Comparison of ENCODE assay signal across 8 cellular contexts in genomic region chr2:79219383-79219988, GRCh38. TPM values are rescaled to one million over a fixed set of nuclear protein-coding genes. Genes with fewer than 3 reads are reported as not detected.
DNase-seq lines count a peak whose midpoint lies in the region; ATAC-seq and TF ChIP-seq lines count a peak whose summit lies in the region.

No MANE protein-coding gene starts in this region.

- POLR2A ChIA-PET in MCF 10A (lab: Yijun Ruan, JAX) = no interaction called here

- intact Hi-C loops in MCF 10A (cut with micrococcal nuclease) (loop anchor here (1.0 to 2.0 kb wide), 2 partner anchors 178 to 641 kb away; no protein-coding TSS in a partner anchor), right lobe of liver (cut with DNase I) (no loop called here)

- BruUV-seq in MCF 10A (replicated peaks; lab: Mats Ljungman, UMichigan) = no TSS peak

- WGBS in right lobe of liver (ENCODE audit: insufficient coverage, low coverage, low lambda C conversion rate, missing lambda C conversion rate) = 19% methylated on average over 9 of the region's 9 CpGs

- no peaks in the 10 kb centered on the region for H3K9me3 ChIP-seq in right lobe of liver

- H3K27me3 Mint-ChIP-seq in MCF 10A (ENCODE audit: insufficient read depth, unreplicated experiment) = no peaks in the 10 kb centered on the region

- H3K27me3 ChIP-seq in right lobe of liver = no peaks in the 10 kb centered on the region

- H3K4me1 Mint-ChIP-seq in MCF 10A (ENCODE audit: insufficient read depth, unreplicated experiment) = peaks cover 18% of the 10 kb centered on the region

- ATAC-seq in HG02970 (IDR thresholded peaks at IDR 0.05; ENCODE audit: low FRiP score, unreplicated experiment) (peak; percentile 80), right lobe of liver (peak; percentile 72 to 82 (median 75))

- H3K9me3 Mint-ChIP-seq in MCF 10A (ENCODE audit: unreplicated experiment) = no peaks in the 10 kb centered on the region

- TF ChIP-seq CTCF in C4-2B (conservative IDR thresholded peaks at IDR 0.05) (peak; percentile 84), GM12872 (IDR thresholded peaks at IDR 0.05; ENCODE audit: insufficient read depth, low read depth, low read length) (peak; percentile 78), MCF 10A (IDR thresholded peaks at IDR 0.05; ENCODE audit: unreplicated experiment) (peak; percentile 77), right lobe of liver (IDR thresholded peaks at IDR 0.05) (peak; percentile 55 to 85 (median 80))

- H3K27ac Mint-ChIP-seq in MCF 10A (ENCODE audit: low read depth, unreplicated experiment) = no peak overlapping the region

- H3K36me3 ChIP-seq in right lobe of liver = no peaks in the 10 kb centered on the region

- no peak overlapping the region for H3K4me3 Mint-ChIP-seq in MCF 10A (ENCODE audit: unreplicated experiment)

- peak; percentile 37 for DNase-seq in NCI-H510A (lab: John Stamatoyannopoulos, UW)
- DNase-seq in MCF 10A (ENCODE audit: unreplicated experiment) = peak; percentile 40
- peak in 1 of 3 donors; percentile 45 for DNase-seq in right lobe of liver
- DNase-seq in activated CD4-positive, CD25-positive, alpha-beta regulatory T cell (lab: John Stamatoyannopoulos, UW) = no peak
- DNase-seq in NCI-H187 (lab: John Stamatoyannopoulos, UW) = no peak

- no peaks in the 10 kb centered on the region for H3K36me3 Mint-ChIP-seq in MCF 10A (ENCODE audit: insufficient read depth, unreplicated experiment)

- H3K4me1 ChIP-seq in right lobe of liver = no peaks in the 10 kb centered on the region

- TF ChIP-seq POLR2A in right lobe of liver (IDR thresholded peaks at IDR 0.05) = no peak

- H3K27ac ChIP-seq in C4-2B (no peak overlapping the region), right lobe of liver (no peak overlapping the region)

- H3K4me3 ChIP-seq in right lobe of liver = no peak overlapping the region

- CTCF ChIA-PET in MCF 10A (lab: Yijun Ruan, JAX) = interaction anchor here (0.6 to 2.5 kb wide), 13 partner anchors 9 to 640 kb away, joined by 3 to 35 read pairs (median 4); no protein-coding TSS in a partner anchor

RNA-seq across cellular contexts. Expression of gene REG3A, which starts 59.9 kb away (rescaled TPM):
- total RNA-seq in MCF 10A (2022) (not detected in 2 replicates), right lobe of liver (under 1 TPM in 1 of 6 experiments, not detected in 5; 0.66 TPM)

Comparison
In these comparisons a context has a peak if more than half of its experiments do, and no peak if none do; other contexts are left out.
1. DNase-seq: peak in NCI-H510A (single experiment) and MCF 10A (single experiment); none in activated CD4-positive, CD25-positive, alpha-beta regulatory T cell (0 of 4) and NCI-H187 (0 of 2).
2. Peak in every context shown above with its lines, with median percentiles within 50 percentile points of each other: CTCF ChIP-seq.